20 cellular contexts compared by ENCODE assay signal in genomic region chr17:77665833-77666232, GRCh38.
A peak's percentile ranks its signal among the peaks of the same experiment; 100 is the strongest.
DNase-seq lines count a peak whose midpoint lies in the region; ATAC-seq and TF ChIP-seq lines count a peak whose summit lies in the region.
"Had no signal": no experiment of that assay in that cellular context is flagged by ENCODE, and none has a peak within 500 bp of the region (broad histone marks: within the 10 kb centered on the region; RNA-seq: fewer than 3 reads in every experiment).

No MANE protein-coding gene starts in this region.

- peaks cover 43% of the 10 kb centered on the region for H3K4me1 ChIP-seq in CD8-positive, alpha-beta memory T cell (ENCODE audit: insufficient read depth, low read length)
- H3K4me1 ChIP-seq: ascending aorta had no signal

- no peak for ATAC-seq in activated CD4-positive, alpha-beta T cell treated with anti-CD3 and anti-CD28 coated beads for 36 hours
- ATAC-seq in activated CD8-positive, alpha-beta T cell treated with anti-CD3 and anti-CD28 coated beads, Interleukin-2, amount 10 ng/mL, durations not matched to agents 7 days and 5 days = no peak
- ATAC-seq in GM18505 (IDR thresholded peaks at IDR 0.05; ENCODE audit: unreplicated experiment) = no peak
- ATAC-seq: WTC11 had no signal

- DNase-seq in activated CD4-positive, alpha-beta T cell treated with anti-CD3 and anti-CD28 coated beads for 36 hours = no peak
- DNase-seq in activated CD4-positive, alpha-beta T cell treated with anti-CD3 and anti-CD28 coated beads, Interleukin-2, amount 50 U/mL, for 4 hours = no peak
- DNase-seq in CD8-positive, alpha-beta memory T cell = no peak
- DNase-seq in activated CD8-positive, alpha-beta T cell treated with anti-CD3 and anti-CD28 coated beads, Interleukin-2, amount 10 ng/mL, durations not matched to agents 7 days and 5 days = no peak
- DNase-seq in left kidney (ENCODE audit: low read depth, low spot score) = peak; percentile 9
- no peak for DNase-seq in activated gamma-delta T cell treated with Interleukin-2 at 50 U/mL for 16 hours
- DNase-seq in amygdala (lab: John Stamatoyannopoulos, UW) = no peak
- DNase-seq: activated CD8-positive, alpha-beta memory T cell treated with anti-CD3 and anti-CD28 coated beads, Interleukin-2, amount 50 U/mL, for 4 hours; kidney; mesenchymal stem cell; NCI-H2029 treated with DMSO at 0.1 percent for 48 hours; NCI-H524; nephron progenitor cell; SHP77; upper lobe of left lung had no signal

- no peak for TF ChIP-seq POLR2A in GM18505 (IDR thresholded peaks at IDR 0.05; ENCODE audit: borderline replicate concordance, extremely low read depth, insufficient read depth, insufficient read length)

- peaks cover 11% of the 10 kb centered on the region for H3K36me3 Mint-ChIP-seq in activated CD4-positive, alpha-beta T cell treated with anti-CD3 and anti-CD28 coated beads for 36 hours (ENCODE audit: low read depth)
- peaks cover 4 to 22% (median 19%) of the 10 kb centered on the region in 3 donors for H3K36me3 Mint-ChIP-seq in CD8-positive, alpha-beta memory T cell
- peaks cover 33% of the 10 kb centered on the region for H3K36me3 Mint-ChIP-seq in activated CD8-positive, alpha-beta T cell treated with anti-CD3 and anti-CD28 coated beads, Interleukin-2, amount 10 ng/mL, durations not matched to agents 7 days and 5 days (ENCODE audit: low read depth)

- no peaks in the 10 kb centered on the region for H3K27me3 Mint-ChIP-seq in activated CD4-positive, alpha-beta T cell treated with anti-CD3 and anti-CD28 coated beads for 36 hours
- peaks cover 0 to 4% of the 10 kb centered on the region in 2 donors for H3K27me3 Mint-ChIP-seq in CD8-positive, alpha-beta memory T cell
- peaks cover 4% of the 10 kb centered on the region for H3K27me3 Mint-ChIP-seq in activated CD8-positive, alpha-beta T cell treated with anti-CD3 and anti-CD28 coated beads, Interleukin-2, amount 10 ng/mL, durations not matched to agents 7 days and 5 days (ENCODE audit: low read depth)

- H3K4me3 ChIP-seq in CD8-positive, alpha-beta memory T cell (ENCODE audit: low read length) = peak overlapping the region; percentile 86
- H3K4me3 ChIP-seq: ascending aorta, smooth muscle cell, upper lobe of left lung had no signal

- H3K9me3 Mint-ChIP-seq in activated CD4-positive, alpha-beta T cell treated with anti-CD3 and anti-CD28 coated beads for 36 hours (ENCODE audit: low read depth) = peaks cover 17% of the 10 kb centered on the region
- H3K9me3 Mint-ChIP-seq in CD8-positive, alpha-beta memory T cell = peaks cover 3 to 12% (median 6%) of the 10 kb centered on the region in 5 donors
- H3K9me3 Mint-ChIP-seq in activated CD8-positive, alpha-beta T cell treated with anti-CD3 and anti-CD28 coated beads, Interleukin-2, amount 10 ng/mL, durations not matched to agents 7 days and 5 days (ENCODE audit: insufficient read depth) = peaks cover 15% of the 10 kb centered on the region

- H3K9me3 ChIP-seq in CD8-positive, alpha-beta memory T cell (ENCODE audit: low read length) = no peaks in the 10 kb centered on the region

- POLR2A ChIA-PET in activated CD4-positive, alpha-beta T cell treated with anti-CD3 and anti-CD28 coated beads for 36 hours (lab: Charles Lee) = no interaction called here
- POLR2A ChIA-PET in CD8-positive, alpha-beta memory T cell (lab: Charles Lee) = no interaction called here
- POLR2A ChIA-PET in activated CD8-positive, alpha-beta T cell treated with anti-CD3 and anti-CD28 coated beads, Interleukin-2, amount 10 ng/mL, durations not matched to agents 7 days and 5 days (lab: Charles Lee) = interaction anchor here (1.0 kb wide), 1 partner anchor 20 kb away, joined by 4 read pairs; no protein-coding TSS in a partner anchor

- H3K27me3 ChIP-seq in CD8-positive, alpha-beta memory T cell (ENCODE audit: insufficient read depth, low read length, poor library complexity, severe bottlenecking) = no peaks in the 10 kb centered on the region
- H3K27me3 ChIP-seq: ascending aorta, upper lobe of left lung had no signal

- no peaks in the 10 kb centered on the region for H3K36me3 ChIP-seq in CD8-positive, alpha-beta memory T cell (ENCODE audit: insufficient read depth, low read length)
- H3K36me3 ChIP-seq: ascending aorta, upper lobe of left lung had no signal

- peak overlapping the region; percentile 100 for H3K27ac Mint-ChIP-seq in activated CD4-positive, alpha-beta T cell treated with anti-CD3 and anti-CD28 coated beads for 36 hours
- H3K27ac Mint-ChIP-seq in CD8-positive, alpha-beta memory T cell = peak overlapping the region in 7 of 8 donors; percentile 47 to 98 (median 94)
- H3K27ac Mint-ChIP-seq in activated CD8-positive, alpha-beta T cell treated with anti-CD3 and anti-CD28 coated beads, Interleukin-2, amount 10 ng/mL, durations not matched to agents 7 days and 5 days = peak overlapping the region; percentile 97
- H3K27ac Mint-ChIP-seq: nephron progenitor cell, progenitor cell of endocrine pancreas, WTC11 had no signal

- CTCF ChIA-PET in activated CD4-positive, alpha-beta T cell treated with anti-CD3 and anti-CD28 coated beads for 36 hours (lab: Charles Lee) = interaction anchor here (0.5 to 1.7 kb wide), 2 partner anchors 19 to 95 kb away, joined by 5 to 6 read pairs; no protein-coding TSS in a partner anchor
- CTCF ChIA-PET in CD8-positive, alpha-beta memory T cell (lab: Charles Lee) = interaction anchor here (4.6 kb wide), 1 partner anchor 20 kb away, joined by 43 read pairs; no protein-coding TSS in a partner anchor
- CTCF ChIA-PET in activated CD8-positive, alpha-beta T cell treated with anti-CD3 and anti-CD28 coated beads, Interleukin-2, amount 10 ng/mL, durations not matched to agents 7 days and 5 days (lab: Charles Lee) = interaction anchor here (0.7 to 3.7 kb wide), 4 partner anchors 13 to 67 kb away, joined by 3 to 37 read pairs (median 3); no protein-coding TSS in a partner anchor

- no peak overlapping the region for H3K27ac ChIP-seq in CD8-positive, alpha-beta memory T cell (ENCODE audit: low read depth, low read length)
- H3K27ac ChIP-seq: ascending aorta, upper lobe of left lung had no signal

- peaks cover 32% of the 10 kb centered on the region for H3K4me1 Mint-ChIP-seq in activated CD4-positive, alpha-beta T cell treated with anti-CD3 and anti-CD28 coated beads for 36 hours
- H3K4me1 Mint-ChIP-seq in CD8-positive, alpha-beta memory T cell = peaks cover 43 to 55% (median 48%) of the 10 kb centered on the region in 3 donors
- H3K4me1 Mint-ChIP-seq in activated CD8-positive, alpha-beta T cell treated with anti-CD3 and anti-CD28 coated beads, Interleukin-2, amount 10 ng/mL, durations not matched to agents 7 days and 5 days (ENCODE audit: low read depth) = peaks cover 50% of the 10 kb centered on the region

- peak overlapping the region; percentile 75 for H3K4me3 Mint-ChIP-seq in activated CD4-positive, alpha-beta T cell treated with anti-CD3 and anti-CD28 coated beads for 36 hours
- peak overlapping the region; percentile 82 to 94 (median 90) for H3K4me3 Mint-ChIP-seq in CD8-positive, alpha-beta memory T cell
- peak overlapping the region; percentile 82 for H3K4me3 Mint-ChIP-seq in activated CD8-positive, alpha-beta T cell treated with anti-CD3 and anti-CD28 coated beads, Interleukin-2, amount 10 ng/mL, durations not matched to agents 7 days and 5 days
- H3K4me3 Mint-ChIP-seq: nephron progenitor cell, WTC11 had no signal

- intact Hi-C loops in activated CD4-positive, alpha-beta T cell treated with anti-CD3 and anti-CD28 coated beads for 36 hours (cut with DNase I, micrococcal nuclease) = loop anchor here (2.0 to 5.0 kb wide), 4 partner anchors 21 to 216 kb away; no protein-coding TSS in a partner anchor
